ENCODE assay signal across 8 cellular contexts in genomic region chr13:49997935-49998334, GRCh38. TPM values are rescaled to one million over a fixed set of nuclear protein-coding genes. Genes with fewer than 3 reads are reported as not detected.
DNase-seq lines count a peak whose midpoint lies in the region; ATAC-seq and TF ChIP-seq lines count a peak whose summit lies in the region.

No MANE protein-coding gene starts in this region.

- no peaks in the 10 kb centered on the region for H4K20me1 ChIP-seq in MM.1S (ENCODE audit: insufficient read depth, low read length)

- CTCF ChIA-PET in CD4-positive, alpha-beta memory T cell (lab: Charles Lee; ENCODE audit: partially characterized antibody), result interaction anchor here (0.5 to 3.9 kb wide), 56 partner anchors 8 to 1074 kb away, joined by 3 to 114 read pairs (median 5); partner anchors contain the start of gene SPRYD7

- peaks cover 13% of the 10 kb centered on the region for H3K79me2 ChIP-seq in MM.1S (ENCODE audit: low read length)

- H3K4me3 ChIP-seq in CD4-positive, alpha-beta memory T cell (ENCODE audit: low read length in 2 of 2), result peak overlapping the region; percentile 82 to 96
- H3K4me3 ChIP-seq in MM.1S (ENCODE audit: low read length) (peak overlapping the region; percentile 68), coronary artery (peak overlapping the region; percentile 98)

- no peaks in the 10 kb centered on the region for H3K27me3 Mint-ChIP-seq in CD4-positive, alpha-beta memory T cell
- no peaks in the 10 kb centered on the region for H3K27me3 Mint-ChIP-seq in nephron (ENCODE audit: low read depth)

- peak overlapping the region in 6 of 7 donors; percentile 70 to 93 (median 88) for H3K27ac Mint-ChIP-seq in CD4-positive, alpha-beta memory T cell
- peak overlapping the region; percentile 97 to 99 (median 98) for H3K27ac Mint-ChIP-seq in nephron

- H3K4me3 Mint-ChIP-seq in CD4-positive, alpha-beta memory T cell, result peak overlapping the region; percentile 89 to 94 (median 90)
- peak overlapping the region; percentile 87 to 94 (median 92) for H3K4me3 Mint-ChIP-seq in nephron

- H3K4me1 Mint-ChIP-seq in CD4-positive, alpha-beta memory T cell, result peaks cover 32 to 69% (median 46%) of the 10 kb centered on the region in 4 donors
- peaks cover 40% of the 10 kb centered on the region for H3K4me1 Mint-ChIP-seq in nephron

- H3K4me2 ChIP-seq in MM.1S (ENCODE audit: low read depth, low read length), result peak overlapping the region; percentile 78

- peaks cover 66% of the 10 kb centered on the region for H3K4me1 ChIP-seq in CD4-positive, alpha-beta memory T cell (ENCODE audit: insufficient read depth, low read length)
- H3K4me1 ChIP-seq in MM.1S (ENCODE audit: low read length), result no peaks in the 10 kb centered on the region

- H3F3A ChIP-seq in MM.1S (ENCODE audit: insufficient read depth, low read length), result no peaks in the 10 kb centered on the region

- H3K9ac ChIP-seq in MM.1S (ENCODE audit: low read length), result peak overlapping the region; percentile 86; the same call in 1 of the 2 replicates

- no peak for DNase-seq in CD4-positive, alpha-beta memory T cell
- DNase-seq in MM.1S, result no peak
- no peak for DNase-seq in coronary artery (ENCODE audit: low spot score)
- no peak for DNase-seq in NCI-H1436 (lab: John Stamatoyannopoulos, UW)
- DNase-seq in GM13977 (ENCODE audit: low spot score), result no peak

- peak overlapping the region; percentile 83 for H3K27ac ChIP-seq in CD4-positive, alpha-beta memory T cell (ENCODE audit: low read depth, low read length)
- H3K27ac ChIP-seq in MM.1S (ENCODE audit: low read length), result no peak overlapping the region; the same call in 1 of the 2 replicates
- peak overlapping the region; percentile 94 to 100 for H3K27ac ChIP-seq in coronary artery

- no peaks in the 10 kb centered on the region for H3K9me3 Mint-ChIP-seq in CD4-positive, alpha-beta memory T cell
- no peaks in the 10 kb centered on the region for H3K9me3 Mint-ChIP-seq in nephron

- TF ChIP-seq CTCF in MM.1S (IDR thresholded peaks at IDR 0.05; ENCODE audit: low read length), result no peak
- no peak for TF ChIP-seq CTCF in coronary artery (IDR thresholded peaks at IDR 0.05)
- no peak for TF ChIP-seq CTCF in nephron (IDR thresholded peaks at IDR 0.05; ENCODE audit: unreplicated experiment in 3 of 3)
- TF ChIP-seq CTCF in GM13977 (IDR thresholded peaks at IDR 0.05; ENCODE audit: extremely low read depth, insufficient read depth, missing control alignments), result no peak

- no peaks in the 10 kb centered on the region for H3K9me3 ChIP-seq in CD4-positive, alpha-beta memory T cell (ENCODE audit: control insufficient read depth in 1 of 2, low read length in 2 of 2)
- H3K9me3 ChIP-seq in MM.1S (replicated peaks; ENCODE audit: insufficient read depth, low read length), result no peaks in the 10 kb centered on the region

- no peak for ATAC-seq in GM19463 (IDR thresholded peaks at IDR 0.05; ENCODE audit: unreplicated experiment)
- ATAC-seq in HG03571 (IDR thresholded peaks at IDR 0.05; ENCODE audit: unreplicated experiment), result no peak

- in situ Hi-C loops in GM13977 (cut with MboI; ENCODE audit: low pct_unique_long_range_greater_than_20kb, low sequenced_read_pairs, unreplicated experiment), result loop anchor here (25.0 kb wide), 1 partner anchor 539 kb away; no protein-coding TSS in a partner anchor

- H3K9me2 ChIP-seq in MM.1S (replicated peaks; ENCODE audit: insufficient read depth, low read length), result no peaks in the 10 kb centered on the region

- no peak overlapping the region for H2AFZ ChIP-seq in MM.1S (ENCODE audit: low read length)

- no peaks in the 10 kb centered on the region for H3K27me3 ChIP-seq in CD4-positive, alpha-beta memory T cell (ENCODE audit: insufficient read depth, low read length)
- H3K27me3 ChIP-seq in MM.1S (replicated peaks; ENCODE audit: insufficient read depth, low read length), result no peaks in the 10 kb centered on the region

- peaks cover 10 to 47% of the 10 kb centered on the region in 2 donors for H3K36me3 Mint-ChIP-seq in CD4-positive, alpha-beta memory T cell
- H3K36me3 Mint-ChIP-seq in nephron (ENCODE audit: low read depth), result peaks cover 34% of the 10 kb centered on the region

- POLR2A ChIA-PET in CD4-positive, alpha-beta memory T cell (lab: Charles Lee; ENCODE audit: partially characterized antibody), result interaction anchor here (0.5 to 5.6 kb wide), 46 partner anchors 9 to 913 kb away, joined by 3 to 219 read pairs (median 6); partner anchors contain the start of genes CAB39L, EBPL, KCNRG and KPNA3

- H3K36me3 ChIP-seq in CD4-positive, alpha-beta memory T cell (ENCODE audit: insufficient read depth, low read length), result peaks cover 15% of the 10 kb centered on the region
- no peaks in the 10 kb centered on the region for H3K36me3 ChIP-seq in MM.1S (replicated peaks; ENCODE audit: insufficient read depth, low read length)

- intact Hi-C loops in CD4-positive, alpha-beta memory T cell (cut with micrococcal nuclease), result loop anchor here (1.0 to 10.0 kb wide), 13 partner anchors 62 to 1584 kb away; partner anchors contain the start of genes FNDC3A, SPRYD7 and WDFY2

RNA-seq across cellular contexts. Expression of gene TRIM13, which starts 1.1 kb away (rescaled TPM):
- total RNA-seq in CD4-positive, alpha-beta memory T cell, result 10 to 100 TPM; 30.3 to 32.4 TPM
- 10 to 100 TPM; 13.4 to 16.3 TPM for polyA plus RNA-seq in CD4-positive, alpha-beta memory T cell

RNA-seq across cellular contexts. Expression of gene KCNRG, which starts 17.3 kb away (rescaled TPM):
- under 1 TPM; 0.64 to 0.83 TPM for total RNA-seq in CD4-positive, alpha-beta memory T cell
- under 1 TPM in 1 of 2 donors, not detected in 1; 0.70 TPM for polyA plus RNA-seq in CD4-positive, alpha-beta memory T cell
